24 cellular contexts compared by ENCODE assay signal in genomic region chr10:34101001-34101400, GRCh38.
"Had no signal": no experiment of that assay in that cellular context is flagged by ENCODE, and none has a peak within 500 bp of the region (broad histone marks: within the 10 kb centered on the region; RNA-seq: fewer than 3 reads in every experiment).

No MANE protein-coding gene starts in this region.

- H3K4me3 ChIP-seq: coronary artery, dorsolateral prefrontal cortex, gastroesophageal sphincter, lung, SK-N-MC, thoracic aorta had no signal

- H3K36me3 ChIP-seq: brain microvascular endothelial cell, gastroesophageal sphincter, thoracic aorta had no signal

- H3K27me3 ChIP-seq: brain microvascular endothelial cell, dorsolateral prefrontal cortex, gastroesophageal sphincter had no signal

- H3K9me3 ChIP-seq: thoracic aorta had no signal

- FAIRE-seq: astrocyte, keratinocyte had no signal

- ATAC-seq: gastroesophageal sphincter, left colon, natural killer cell, right cardiac atrium had no signal

- DNase-seq: activated CD4-positive, alpha-beta T cell treated with anti-CD3 and anti-CD28 coated beads for 4 hours; activated CD4-positive, alpha-beta T cell treated with anti-CD3 and anti-CD28 coated beads, Interleukin-2, amount 50 U/mL, for 48 hours; activated CD8-positive, alpha-beta memory T cell treated with anti-CD3 and anti-CD28 coated beads, Interleukin-2, amount 50 U/mL, for 48 hours; activated gamma-delta T cell; activated naive CD4-positive, alpha-beta T cell treated with anti-CD3 and anti-CD28 coated beads, Interleukin-2, amount 10 ng/mL, durations not matched to agents 7 days and 5 days; activated T-cell treated with anti-CD3 and anti-CD28 coated beads, Interleukin-2, amount 50 U/mL, for 24 hours; amniotic stem cell; brain microvascular endothelial cell; dorsolateral prefrontal cortex; effector memory CD4-positive, alpha-beta T cell; hippocampal formation; left colon; mesendoderm; natural killer cell; right cardiac atrium; stimulated activated CD4-positive, alpha-beta T cell treated with anti-CD3 and anti-CD28 coated beads, Interleukin-1b, Interleukin-23, amount 100 ng/mL, for 48 hours; stimulated activated naive CD4-positive, alpha-beta T cell treated with Interleukin-2 at 50 U/mL for 16 hours had no signal

- H3K27ac ChIP-seq: brain microvascular endothelial cell, SK-N-MC had no signal
